ENCODE assay signal across 1 cellular context in the genomic region with DNA sequence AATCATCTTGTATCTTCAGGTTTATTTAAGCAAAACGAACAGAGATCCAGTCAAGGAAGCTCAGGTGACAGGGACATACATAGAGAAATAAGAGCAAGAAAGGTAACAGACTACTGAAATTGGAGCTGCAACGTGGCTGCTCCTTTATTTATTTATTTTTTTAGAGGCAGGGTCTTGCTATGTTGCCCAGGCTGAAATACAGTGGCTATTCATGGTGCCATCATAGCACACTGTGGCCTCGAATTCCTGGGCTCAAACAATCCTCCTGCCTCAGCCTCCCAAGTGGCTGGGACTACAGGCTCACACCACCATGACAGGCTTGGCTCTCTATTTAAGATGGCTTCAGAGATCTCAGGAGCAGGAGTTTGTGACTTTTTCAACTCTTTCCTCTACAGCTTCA.
TF ChIP-seq lines count a peak whose summit lies in the region.

No MANE protein-coding gene starts in this region.

TF ChIP-seq in SK-N-SH, 30 proteins besides CTCF, POLR2A, EP300 and RAD21:
- TF ChIP-seq, protein P1, sequence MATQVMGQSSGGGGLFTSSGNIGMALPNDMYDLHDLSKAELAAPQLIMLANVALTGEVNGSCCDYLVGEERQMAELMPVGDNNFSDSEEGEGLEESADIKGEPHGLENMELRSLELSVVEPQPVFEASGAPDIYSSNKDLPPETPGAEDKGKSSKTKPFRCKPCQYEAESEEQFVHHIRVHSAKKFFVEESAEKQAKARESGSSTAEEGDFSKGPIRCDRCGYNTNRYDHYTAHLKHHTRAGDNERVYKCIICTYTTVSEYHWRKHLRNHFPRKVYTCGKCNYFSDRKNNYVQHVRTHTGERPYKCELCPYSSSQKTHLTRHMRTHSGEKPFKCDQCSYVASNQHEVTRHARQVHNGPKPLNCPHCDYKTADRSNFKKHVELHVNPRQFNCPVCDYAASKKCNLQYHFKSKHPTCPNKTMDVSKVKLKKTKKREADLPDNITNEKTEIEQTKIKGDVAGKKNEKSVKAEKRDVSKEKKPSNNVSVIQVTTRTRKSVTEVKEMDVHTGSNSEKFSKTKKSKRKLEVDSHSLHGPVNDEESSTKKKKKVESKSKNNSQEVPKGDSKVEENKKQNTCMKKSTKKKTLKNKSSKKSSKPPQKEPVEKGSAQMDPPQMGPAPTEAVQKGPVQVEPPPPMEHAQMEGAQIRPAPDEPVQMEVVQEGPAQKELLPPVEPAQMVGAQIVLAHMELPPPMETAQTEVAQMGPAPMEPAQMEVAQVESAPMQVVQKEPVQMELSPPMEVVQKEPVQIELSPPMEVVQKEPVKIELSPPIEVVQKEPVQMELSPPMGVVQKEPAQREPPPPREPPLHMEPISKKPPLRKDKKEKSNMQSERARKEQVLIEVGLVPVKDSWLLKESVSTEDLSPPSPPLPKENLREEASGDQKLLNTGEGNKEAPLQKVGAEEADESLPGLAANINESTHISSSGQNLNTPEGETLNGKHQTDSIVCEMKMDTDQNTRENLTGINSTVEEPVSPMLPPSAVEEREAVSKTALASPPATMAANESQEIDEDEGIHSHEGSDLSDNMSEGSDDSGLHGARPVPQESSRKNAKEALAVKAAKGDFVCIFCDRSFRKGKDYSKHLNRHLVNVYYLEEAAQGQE (IDR thresholded peaks at IDR 0.05; ENCODE audit: low read depth, low read length), result no peak
- no peak for TF ChIP-seq RCOR1 (IDR thresholded peaks at IDR 0.05; ENCODE audit: low read length)
- TF ChIP-seq, protein P2, sequence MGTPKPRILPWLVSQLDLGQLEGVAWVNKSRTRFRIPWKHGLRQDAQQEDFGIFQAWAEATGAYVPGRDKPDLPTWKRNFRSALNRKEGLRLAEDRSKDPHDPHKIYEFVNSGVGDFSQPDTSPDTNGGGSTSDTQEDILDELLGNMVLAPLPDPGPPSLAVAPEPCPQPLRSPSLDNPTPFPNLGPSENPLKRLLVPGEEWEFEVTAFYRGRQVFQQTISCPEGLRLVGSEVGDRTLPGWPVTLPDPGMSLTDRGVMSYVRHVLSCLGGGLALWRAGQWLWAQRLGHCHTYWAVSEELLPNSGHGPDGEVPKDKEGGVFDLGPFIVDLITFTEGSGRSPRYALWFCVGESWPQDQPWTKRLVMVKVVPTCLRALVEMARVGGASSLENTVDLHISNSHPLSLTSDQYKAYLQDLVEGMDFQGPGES (IDR thresholded peaks at IDR 0.05; ENCODE audit: low read depth, low read length), result no peak
- no peak for TF ChIP-seq FOSL2 (IDR thresholded peaks at IDR 0.05; ENCODE audit: borderline replicate concordance, low read depth)
- no peak for TF ChIP-seq GATA2 (CRISPR knock-in tag; IDR thresholded peaks at IDR 0.05)
